Comparison of ENCODE assay signal across 9 cellular contexts in genomic region chr22:45867118-45867905, GRCh38.
DNase-seq lines count a peak whose midpoint lies in the region; ATAC-seq and TF ChIP-seq lines count a peak whose summit lies in the region.
"Had no signal": no experiment of that assay in that cellular context is flagged by ENCODE, and none has a peak within 500 bp of the region (broad histone marks: within the 10 kb centered on the region; RNA-seq: fewer than 3 reads in every experiment).

No MANE protein-coding gene starts in this region.

- no peak for ATAC-seq in HG03159 (IDR thresholded peaks at IDR 0.05; ENCODE audit: unreplicated experiment)
- ATAC-seq: activated T-helper 17 cell treated with anti-CD3 and anti-CD28 coated beads, Interleukin-2, amount 50 U/mL, for 72 hours had no signal

- H3K36me3 Mint-ChIP-seq in type B pancreatic cell: peaks cover 4% of the 10 kb centered on the region

- no peak overlapping the region for H3K27ac ChIP-seq in liver (ENCODE audit: low read depth in 1 of 2, low read length in 2 of 2)
- H3K27ac ChIP-seq: Peyer's patch had no signal

- H3K4me3 ChIP-seq in epithelial cell of proximal tubule (ENCODE audit: low read depth, low read length) (peak overlapping the region; percentile 35), liver (ENCODE audit: low read depth in 1 of 3, low read length in 3 of 3) (peak overlapping the region in 1 of 3 donors; percentile 32)

- H3K27me3 ChIP-seq in liver (ENCODE audit: control insufficient read depth in 4 of 4, insufficient read depth in 4 of 4, low read length in 3 of 4): peaks cover 0 to 10% (median under 1%) of the 10 kb centered on the region in 4 donors

- peak overlapping the region; percentile 80 for H3K4me3 Mint-ChIP-seq in type B pancreatic cell
- H3K4me3 Mint-ChIP-seq: activated T-helper 17 cell treated with anti-CD3 and anti-CD28 coated beads, Interleukin-2, amount 50 U/mL, for 72 hours had no signal

- peaks cover 51% of the 10 kb centered on the region for H3K27me3 Mint-ChIP-seq in type B pancreatic cell

- H3K9me3 Mint-ChIP-seq in type B pancreatic cell: no peaks in the 10 kb centered on the region
- H3K9me3 Mint-ChIP-seq: activated T-helper 17 cell treated with anti-CD3 and anti-CD28 coated beads, Interleukin-2, amount 50 U/mL, for 72 hours had no signal

- H3K9me3 ChIP-seq in liver (ENCODE audit: control insufficient read depth in 4 of 4, low read length in 3 of 4): peaks cover 0 to 1% (median 0%) of the 10 kb centered on the region in 4 donors

- H3K27ac Mint-ChIP-seq in type B pancreatic cell: no peak overlapping the region
- H3K27ac Mint-ChIP-seq: activated T-helper 17 cell treated with anti-CD3 and anti-CD28 coated beads, Interleukin-2, amount 50 U/mL, for 72 hours had no signal

- no peak for TF ChIP-seq CTCF in epithelial cell of proximal tubule (conservative IDR thresholded peaks at IDR 0.05; ENCODE audit: low read depth, low read length)
- peak; percentile 26 for TF ChIP-seq CTCF in liver (IDR thresholded peaks at IDR 0.05; ENCODE audit: low read depth, low read length, missing input control)
- TF ChIP-seq CTCF in type B pancreatic cell (conservative IDR thresholded peaks at IDR 0.05): peak; percentile 62

- H3K36me3 ChIP-seq in liver (ENCODE audit: control insufficient read depth in 4 of 4, insufficient read depth in 3 of 4, low read depth in 1 of 4, low read length in 3 of 4): no peaks in the 10 kb centered on the region
- H3K36me3 ChIP-seq: Peyer's patch had no signal

- peaks cover 5 to 16% (median 6%) of the 10 kb centered on the region in 4 donors for H3K4me1 ChIP-seq in liver (ENCODE audit: control insufficient read depth in 4 of 4, insufficient read depth in 4 of 4, low read length in 3 of 4)

- H3K4me1 Mint-ChIP-seq in type B pancreatic cell (ENCODE audit: unreplicated experiment): peaks cover 24% of the 10 kb centered on the region

- 5% methylated on average over 87 of the region's 87 CpGs for WGBS in liver

- peak; percentile 20 for DNase-seq in LHCN-M2 (ENCODE audit: low read depth)
- DNase-seq in epithelial cell of proximal tubule (ENCODE audit: low read depth): no peak
- peak; percentile 76 for DNase-seq in type B pancreatic cell (ENCODE audit: extremely low spot score, unreplicated experiment)
- DNase-seq in DMS114 treated with DMSO at 0.1 percent for 48 hours (lab: John Stamatoyannopoulos, UW; ENCODE audit: unreplicated experiment): no peak
- no peak for DNase-seq in NCI-H1105 (lab: John Stamatoyannopoulos, UW)
- DNase-seq: Peyer's patch had no signal

- peak in 1 of 2 donors; percentile 30 for TF ChIP-seq RAD21 in liver (IDR thresholded peaks at IDR 0.05)

- no peak overlapping the region for H3K9ac ChIP-seq in liver (ENCODE audit: low read depth in 1 of 2, low read length in 2 of 2)

TF ChIP-seq in liver, 16 proteins besides CTCF, POLR2A, EP300 and RAD21:
- TF ChIP-seq MAX (IDR thresholded peaks at IDR 0.05): no peak
- TF ChIP-seq YY1 (IDR thresholded peaks at IDR 0.05): no peak
- TF ChIP-seq HNF4G (IDR thresholded peaks at IDR 0.05): no peak
- no peak for TF ChIP-seq TAF1 (conservative IDR thresholded peaks at IDR 0.05)
- no peak for TF ChIP-seq GABPA (IDR thresholded peaks at IDR 0.05 in 1 of 2, conservative IDR thresholded peaks at IDR 0.05 in 1 of 2)
- no peak for TF ChIP-seq RXRA (IDR thresholded peaks at IDR 0.05)
- TF ChIP-seq SP1 (IDR thresholded peaks at IDR 0.05): no peak
- no peak for TF ChIP-seq EGR1 (IDR thresholded peaks at IDR 0.05; ENCODE audit: low read depth in 2 of 2)
- no peak for TF ChIP-seq JUND (IDR thresholded peaks at IDR 0.05)
- no peak for TF ChIP-seq REST (IDR thresholded peaks at IDR 0.05)
- no peak for TF ChIP-seq FOXA2 (IDR thresholded peaks at IDR 0.05)
- no peak for TF ChIP-seq HNF4A (conservative IDR thresholded peaks at IDR 0.05)
- no peak for TF ChIP-seq NR2F2 (IDR thresholded peaks at IDR 0.05)
- no peak for TF ChIP-seq FOXA1 (IDR thresholded peaks at IDR 0.05)
- no peak for TF ChIP-seq ZBTB33 (IDR thresholded peaks at IDR 0.05)
- TF ChIP-seq ATF3 (IDR thresholded peaks at IDR 0.05): no peak

Comparison
In these comparisons a context has a peak if more than half of its experiments do, and no peak if none do; other contexts are left out.
1. DNase-seq: peak in LHCN-M2 (single experiment) and type B pancreatic cell (single experiment); none in epithelial cell of proximal tubule (single experiment), DMS114 treated with DMSO at 0.1 percent for 48 hours (single experiment) and NCI-H1105 (single experiment).